In genomic region chr10:121541450-121541849, GRCh38 we compare ENCODE assay signal across 1 cellular context.
TF ChIP-seq lines count a peak whose summit lies in the region.

No MANE protein-coding gene starts in this region.

TF ChIP-seq in WTC11, 78 proteins besides CTCF, POLR2A, EP300 and RAD21:
- TF ChIP-seq AR (CRISPR knock-in tag; IDR thresholded peaks at IDR 0.05) (no peak), SP1 (CRISPR knock-in tag; conservative IDR thresholded peaks at IDR 0.05) (0 out of 2 replicates have a peak, but pooled peaks have one; percentile 32), IRF2 (CRISPR knock-in tag; IDR thresholded peaks at IDR 0.05; ENCODE audit: borderline replicate concordance, low read depth) (no peak), EMX1 (CRISPR knock-in tag; IDR thresholded peaks at IDR 0.05) (no peak), ETV6 (CRISPR knock-in tag; IDR thresholded peaks at IDR 0.05) (no peak), TEAD1 (CRISPR knock-in tag; IDR thresholded peaks at IDR 0.05) (peak; percentile 78; the same call in 1 of the 2 replicates), ZBTB43 (CRISPR knock-in tag; IDR thresholded peaks at IDR 0.05) (no peak), PRRX2 (CRISPR knock-in tag; IDR thresholded peaks at IDR 0.05) (no peak), JAZF1 (CRISPR knock-in tag; IDR thresholded peaks at IDR 0.05) (no peak), FOXP4 (CRISPR knock-in tag; IDR thresholded peaks at IDR 0.05) (no peak), ZNF281 (CRISPR knock-in tag; IDR thresholded peaks at IDR 0.05) (no peak), ZNF425 (CRISPR knock-in tag; conservative IDR thresholded peaks at IDR 0.05) (no peak)
- TF ChIP-seq, protein P1, sequence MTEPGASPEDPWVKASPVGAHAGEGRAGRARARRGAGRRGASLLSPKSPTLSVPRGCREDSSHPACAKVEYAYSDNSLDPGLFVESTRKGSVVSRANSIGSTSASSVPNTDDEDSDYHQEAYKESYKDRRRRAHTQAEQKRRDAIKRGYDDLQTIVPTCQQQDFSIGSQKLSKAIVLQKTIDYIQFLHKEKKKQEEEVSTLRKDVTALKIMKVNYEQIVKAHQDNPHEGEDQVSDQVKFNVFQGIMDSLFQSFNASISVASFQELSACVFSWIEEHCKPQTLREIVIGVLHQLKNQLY (CRISPR knock-in tag; IDR thresholded peaks at IDR 0.05) = no peak
- TF ChIP-seq, protein P2, sequence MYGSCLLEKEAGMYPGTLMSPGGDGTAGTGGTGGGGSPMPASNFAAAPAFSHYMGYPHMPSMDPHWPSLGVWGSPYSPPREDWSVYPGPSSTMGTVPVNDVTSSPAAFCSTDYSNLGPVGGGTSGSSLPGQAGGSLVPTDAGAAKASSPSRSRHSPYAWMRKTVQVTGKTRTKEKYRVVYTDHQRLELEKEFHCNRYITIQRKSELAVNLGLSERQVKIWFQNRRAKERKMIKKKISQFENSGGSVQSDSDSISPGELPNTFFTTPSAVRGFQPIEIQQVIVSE (CRISPR knock-in tag; IDR thresholded peaks at IDR 0.05; ENCODE audit: borderline replicate concordance) = no peak
